1 cellular context compared by ENCODE assay signal in the genomic region with DNA sequence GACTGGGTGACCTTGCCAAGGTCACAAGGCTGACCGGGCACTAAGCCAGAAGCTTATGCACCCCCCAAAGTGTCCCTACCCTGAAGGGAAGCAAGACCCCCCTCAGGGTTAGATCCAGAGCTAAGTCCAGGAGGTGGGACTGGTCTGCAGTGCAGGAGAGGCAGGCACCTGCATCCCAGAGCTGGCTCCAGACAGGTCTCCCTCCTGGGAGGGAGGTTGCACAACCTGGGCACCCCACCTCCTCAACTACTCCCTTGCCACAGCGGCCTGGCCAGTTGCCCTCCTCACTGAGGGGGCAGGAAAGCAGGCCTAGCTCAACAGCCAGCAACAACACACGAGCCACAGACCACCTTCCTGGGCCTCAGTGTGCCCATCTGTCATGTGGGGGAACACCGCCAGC.
A peak's percentile ranks its signal among the peaks of the same experiment; 100 is the strongest.
TF ChIP-seq lines count a peak whose summit lies in the region.

No MANE protein-coding gene starts in this region.

TF ChIP-seq in HepG2, 621 proteins besides CTCF, POLR2A, EP300 and RAD21 (continued from another document):
- peak; percentile 45; the same call in 1 of the 2 replicates for TF ChIP-seq CEBPB (IDR thresholded peaks at IDR 0.05; ENCODE audit: borderline replicate concordance, low read depth, low read length)
- no peak for TF ChIP-seq KLF11 (CRISPR knock-in tag; IDR thresholded peaks at IDR 0.05)
